8 cellular contexts compared by ENCODE assay signal in genomic region chr19:1847348-1847683, GRCh38. TPM values are rescaled to one million over a fixed set of nuclear protein-coding genes. Genes with fewer than 3 reads are reported as not detected.
A peak's percentile ranks its signal among the peaks of the same experiment; 100 is the strongest.
DNase-seq lines count a peak whose midpoint lies in the region; FAIRE-seq and TF ChIP-seq lines count a peak whose summit lies in the region.

No MANE protein-coding gene starts in this region.

- H3K27me3 ChIP-seq in astrocyte (ENCODE audit: insufficient read depth, low read length): no peaks in the 10 kb centered on the region
- H3K27me3 ChIP-seq in tibial artery: no peaks in the 10 kb centered on the region

- H2AFZ ChIP-seq in astrocyte (ENCODE audit: low read depth, low read length): no peak overlapping the region

- no peak for TF ChIP-seq POLR2A in lower leg skin (IDR thresholded peaks at IDR 0.05)

- peak overlapping the region; percentile 99 for H3K9ac ChIP-seq in astrocyte (ENCODE audit: low read length)

- 4 to 5% methylated on average over 12 of the region's 12 CpGs for WGBS in lower leg skin, 2 donors

- H3K4me1 Mint-ChIP-seq in activated T-cell treated with anti-CD3 and anti-CD28 coated beads, Interleukin-2, amount 50 U/mL, for 24 hours (ENCODE audit: low read depth): peaks cover 70% of the 10 kb centered on the region
- H3K4me1 Mint-ChIP-seq in astrocyte (ENCODE audit: low read depth, unreplicated experiment): peaks cover 13% of the 10 kb centered on the region

- TF ChIP-seq CTCF in astrocyte (IDR thresholded peaks at IDR 0.05; ENCODE audit: insufficient read depth, low read depth, low read length): no peak
- TF ChIP-seq CTCF in lower leg skin (IDR thresholded peaks at IDR 0.05): no peak
- no peak for TF ChIP-seq CTCF in tibial artery (IDR thresholded peaks at IDR 0.05)

- no peak for DNase-seq in activated T-cell treated with anti-CD3 and anti-CD28 coated beads, Interleukin-2, amount 50 U/mL, for 24 hours
- DNase-seq in activated T-cell treated with anti-CD3 and anti-CD28 coated beads for 4 hours (no peak), astrocyte (ENCODE audit: low read depth) (peak; percentile 40), lower leg skin (ENCODE audit: low spot score in 2 of 2) (no peak), tibial artery (no peak), COLO829 (ENCODE audit: low spot score) (no peak), NAMALWA (ENCODE audit: low spot score) (no peak)
- DNase-seq in activated CD8-positive, alpha-beta memory T cell treated with anti-CD3 and anti-CD28 coated beads for 24 hours: no peak

- H3K9me3 Mint-ChIP-seq in activated T-cell treated with anti-CD3 and anti-CD28 coated beads, Interleukin-2, amount 50 U/mL, for 24 hours: no peaks in the 10 kb centered on the region
- H3K9me3 Mint-ChIP-seq in astrocyte (ENCODE audit: unreplicated experiment): no peaks in the 10 kb centered on the region

- peaks cover 14% of the 10 kb centered on the region for H3K4me1 ChIP-seq in astrocyte (ENCODE audit: insufficient read depth, low read length)
- peaks cover 0 to 62% (median 52%) of the 10 kb centered on the region in 4 donors for H3K4me1 ChIP-seq in tibial artery

- H3K27ac ChIP-seq in astrocyte (ENCODE audit: low read depth, low read length) (peak overlapping the region; percentile 100), tibial artery (peak overlapping the region in 1 of 2 donors; percentile 95)

- peaks cover 57% of the 10 kb centered on the region for H3K36me3 Mint-ChIP-seq in activated T-cell treated with anti-CD3 and anti-CD28 coated beads, Interleukin-2, amount 50 U/mL, for 24 hours (ENCODE audit: low read depth)
- H3K36me3 Mint-ChIP-seq in astrocyte (ENCODE audit: low read depth, unreplicated experiment): no peaks in the 10 kb centered on the region

- peaks cover 70% of the 10 kb centered on the region for H3K79me2 ChIP-seq in astrocyte (ENCODE audit: insufficient read depth, low read length)

- H3K4me2 ChIP-seq in astrocyte (ENCODE audit: low read length): peak overlapping the region; percentile 96

- H3K27me3 Mint-ChIP-seq in activated T-cell treated with anti-CD3 and anti-CD28 coated beads, Interleukin-2, amount 50 U/mL, for 24 hours: no peaks in the 10 kb centered on the region
- H3K27me3 Mint-ChIP-seq in astrocyte (ENCODE audit: low read depth, unreplicated experiment): no peaks in the 10 kb centered on the region

- H3K4me3 ChIP-seq in astrocyte (ENCODE audit: insufficient read depth, low read depth, low read length) (peak overlapping the region; percentile 96), lower leg skin (ENCODE audit: low read depth, poor library complexity, severe bottlenecking) (peak overlapping the region; percentile 91), tibial artery (peak overlapping the region; percentile 95 to 99)

- intact Hi-C loops in lower leg skin (cut with DNase I; ENCODE audit: low total_unique reads): no loop called here
- intact Hi-C loops in tibial artery (cut with DNase I; ENCODE audit: low total_unique reads): no loop called here

- H3K36me3 ChIP-seq in astrocyte (ENCODE audit: insufficient read depth, low read length): no peaks in the 10 kb centered on the region
- H3K36me3 ChIP-seq in tibial artery: peaks cover 0 to 4% (median 0%) of the 10 kb centered on the region in 3 donors

- H3K9me3 ChIP-seq in astrocyte (ENCODE audit: insufficient read depth, low read depth, low read length): no peaks in the 10 kb centered on the region
- no peaks in the 10 kb centered on the region for H3K9me3 ChIP-seq in tibial artery

- H3K27ac Mint-ChIP-seq in activated T-cell treated with anti-CD3 and anti-CD28 coated beads, Interleukin-2, amount 50 U/mL, for 24 hours: peak overlapping the region; percentile 95
- H3K27ac Mint-ChIP-seq in astrocyte (ENCODE audit: unreplicated experiment): peak overlapping the region; percentile 99

- peaks cover 79% of the 10 kb centered on the region for H4K20me1 ChIP-seq in astrocyte (ENCODE audit: insufficient read depth, low read length)

- FAIRE-seq in astrocyte (lab: Jason Lieb, UNC): no peak

- peak overlapping the region; percentile 94 for H3K4me3 Mint-ChIP-seq in activated T-cell treated with anti-CD3 and anti-CD28 coated beads, Interleukin-2, amount 50 U/mL, for 24 hours
- peak overlapping the region; percentile 95 for H3K4me3 Mint-ChIP-seq in astrocyte (ENCODE audit: unreplicated experiment)

RNA-seq across cellular contexts. Expression of gene REXO1, which starts 1.0 kb away (rescaled TPM):
- total RNA-seq in astrocyte: 35.5 and 36.2 TPM in 2 replicates
- 10 to 100 TPM; 32.9 to 51.1 (median 41.2) TPM for total RNA-seq in lower leg skin

RNA-seq across cellular contexts. Expression of gene KLF16, which starts 16.1 kb away (rescaled TPM):
- total RNA-seq in astrocyte (52.4 and 58.1 TPM in 2 replicates), lower leg skin (10 to 100 TPM in 3 of 4 donors, 1 to 10 TPM in 1; 9.0 to 16.2 (median 13.5) TPM)

RNA-seq across cellular contexts. Expression of gene ATP8B3, which starts 35.2 kb away (rescaled TPM):
- total RNA-seq in astrocyte: 3.0 and 4.4 TPM in 2 replicates
- 1 to 10 TPM in 1 of 4 donors, under 1 TPM in 3; 0.30 to 1.2 (median 0.66) TPM for total RNA-seq in lower leg skin

RNA-seq across cellular contexts. Expression of gene ABHD17A, which starts 38.0 kb away (rescaled TPM):
- total RNA-seq in astrocyte (56.7 and 61.4 TPM in 2 replicates), lower leg skin (100 to 1,000 TPM; 154 to 201 (median 186) TPM)

RNA-seq across cellular contexts. Expression of gene ADAT3, which starts 57.9 kb away (rescaled TPM):
- total RNA-seq in astrocyte: 3.7 and 5.7 TPM in 2 replicates
- 10 to 100 TPM; 20.1 to 27.3 (median 25.7) TPM for total RNA-seq in lower leg skin
